Comparison of ENCODE assay signal across 1 cellular context in genomic region chr1:220045356-220046051, GRCh38.
TF ChIP-seq lines count a peak whose summit lies in the region.

No MANE protein-coding gene starts in this region.

TF ChIP-seq in IMR-90, 13 proteins besides CTCF, POLR2A, EP300 and RAD21 (continued from another document):
- no peak for TF ChIP-seq MXI1 (IDR thresholded peaks at IDR 0.05; ENCODE audit: borderline replicate concordance, low read depth, low read length)
- no peak for TF ChIP-seq RFX5 (IDR thresholded peaks at IDR 0.05; ENCODE audit: low read depth, low read length)
- no peak for TF ChIP-seq SMC3 (IDR thresholded peaks at IDR 0.05; ENCODE audit: low read depth, low read length)
- no peak for TF ChIP-seq ELK1 (IDR thresholded peaks at IDR 0.05; ENCODE audit: borderline replicate concordance, low read depth, low read length)
TF ChIP-seq in IMR-90: peak in this region for 0.
